16 cellular contexts compared by ENCODE assay signal in the genomic region with DNA sequence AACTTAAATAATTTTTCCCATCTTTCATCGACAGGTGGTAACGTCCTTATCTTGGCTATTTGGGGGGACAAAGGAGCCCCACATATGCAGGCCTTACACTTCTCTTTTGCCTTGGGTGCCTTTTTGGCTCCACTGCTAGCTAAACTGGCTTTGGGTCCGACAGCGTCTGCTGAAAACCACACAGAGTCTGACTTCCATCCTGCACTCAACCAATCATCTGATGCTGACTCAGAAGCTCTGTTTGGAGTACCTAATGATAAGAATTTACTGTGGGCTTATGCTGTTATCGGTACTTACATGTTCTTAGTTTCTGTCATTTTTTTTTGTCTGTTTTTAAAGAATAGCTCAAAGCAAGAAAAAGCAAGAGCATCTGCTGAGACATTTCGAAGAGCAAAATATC.
A peak's percentile ranks its signal among the peaks of the same experiment; 100 is the strongest.
DNase-seq lines count a peak whose midpoint lies in the region; ATAC-seq and TF ChIP-seq lines count a peak whose summit lies in the region.
"Had no signal": no experiment of that assay in that cellular context is flagged by ENCODE, and none has a peak within 500 bp of the region (broad histone marks: within the 10 kb centered on the region; RNA-seq: fewer than 3 reads in every experiment).

No MANE protein-coding gene starts in this region.

- WGBS in IMR-90 (ENCODE audit: extremely low coverage in 2 of 2, insufficient read length in 1 of 2), 2 experiments, result no CpG with 5 or more reads among the region's 6 CpGs
- 100% methylated on average over 6 of the region's 6 CpGs for WGBS in mammary epithelial cell (ENCODE audit: low coverage, missing lambda C conversion rate)

- no peak overlapping the region for H4K5ac ChIP-seq in IMR-90 (ENCODE audit: low read depth, low read length)

- H3K14ac ChIP-seq in IMR-90 (replicated peaks; ENCODE audit: low read depth, low read length), result no peak overlapping the region

- H3K9me1 ChIP-seq in IMR-90 (ENCODE audit: insufficient read depth, low read length), result peaks cover 3% of the 10 kb centered on the region

- no peak overlapping the region for H4K91ac ChIP-seq in IMR-90 (ENCODE audit: insufficient read depth, low read depth, low read length)

- H3K56ac ChIP-seq in IMR-90 (ENCODE audit: extremely low read depth, insufficient read depth, low read length), result no peak overlapping the region

- H3K23ac ChIP-seq in IMR-90 (ENCODE audit: low read depth, low read length), result no peak overlapping the region

- dilution Hi-C loops in IMR-90 (cut with HindIII; ENCODE audit: low sequenced_read_pairs, unreplicated experiment), result no loop called here
- dilution Hi-C loops in mammary epithelial cell (cut with HindIII; ENCODE audit: low sequenced_read_pairs), result no loop called here

- H3K18ac ChIP-seq in IMR-90 (ENCODE audit: low read depth, low read length), result no peak overlapping the region

- no peak overlapping the region for H2AK9ac ChIP-seq in IMR-90 (replicated peaks; ENCODE audit: low read depth, low read length, poor library complexity)

- CTCF ChIA-PET in IMR-90 (lab: Yijun Ruan, JAX) (interaction anchor here (0.6 kb wide), 1 partner anchor 93 kb away, joined by 5 read pairs; no protein-coding TSS in a partner anchor), mammary epithelial cell (lab: Charles Lee; ENCODE audit: low non-redundant PET) (no interaction called here)

- BruUV-seq in IMR-90 (replicated peaks; lab: Mats Ljungman, UMichigan) (no TSS peak), mammary epithelial cell (replicated peaks; lab: Mats Ljungman, UMichigan) (no TSS peak)

- H4K20me1 ChIP-seq in IMR-90 (ENCODE audit: insufficient read depth, low read length), result peaks cover 12% of the 10 kb centered on the region; the same call in 1 of the 2 replicates
- H4K20me1 ChIP-seq in mammary epithelial cell (ENCODE audit: insufficient read depth, low read length), result no peaks in the 10 kb centered on the region

- ATAC-seq in IMR-90 (ENCODE audit: low read depth), result peak; percentile 94
- ATAC-seq: PC-3 had no signal

- H2BK20ac ChIP-seq in IMR-90 (ENCODE audit: low read depth, low read length), result no peak overlapping the region

- TF ChIP-seq RAD21 in IMR-90 (IDR thresholded peaks at IDR 0.05; ENCODE audit: low read length), result no peak

- H3K4me2 ChIP-seq in IMR-90 (ENCODE audit: low read depth, low read length), result no peak overlapping the region
- H3K4me2 ChIP-seq in mammary epithelial cell (ENCODE audit: insufficient read depth, low read depth, low read length), result no peak overlapping the region
- H3K4me2 ChIP-seq: BLaER1 treated with 17β-estradiol and CSF1 and Interleukin-3, amounts not matched to agents 10 nM and 100 nM had no signal

- H3K9me3 ChIP-seq in IMR-90 (ENCODE audit: control insufficient read depth, insufficient read depth, low read length), result no peaks in the 10 kb centered on the region
- no peaks in the 10 kb centered on the region for H3K9me3 ChIP-seq in mammary epithelial cell (replicated peaks; ENCODE audit: insufficient read depth, low read length)
- no peaks in the 10 kb centered on the region for H3K9me3 ChIP-seq in colonic mucosa

- in situ Hi-C loops in IMR-90 (cut with MboI; ENCODE audit: low sequenced_read_pairs), result loop anchor here (10.0 kb wide), 1 partner anchor 199 kb away; no protein-coding TSS in a partner anchor
- in situ Hi-C loops in mammary epithelial cell (cut with MboI; ENCODE audit: low sequenced_read_pairs in 2 of 2), result loop anchor here in 1 of 2 donors (25.0 kb wide), 1 partner anchor 771 kb away; no protein-coding TSS in a partner anchor
- in situ Hi-C loops in ACHN (cut with HindIII; ENCODE audit: low pct_ligation_motif_present, low pct_unique_long_range_greater_than_20kb, low sequenced_read_pairs), result no loop called here

- intact Hi-C loops in IMR-90 (cut with micrococcal nuclease), result no loop called here
- intact Hi-C loops in mammary epithelial cell (cut with micrococcal nuclease), result no loop called here
- intact Hi-C loops in colonic mucosa (cut with DNase I), result no loop called here

- no peak overlapping the region for H2BK120ac ChIP-seq in IMR-90 (ENCODE audit: low read depth, low read length)

- peak overlapping the region; percentile 32 for H2BK5ac ChIP-seq in IMR-90 (ENCODE audit: low read depth, low read length, poor library complexity, severe bottlenecking)

- POLR2A ChIA-PET in IMR-90 (lab: Charles Lee; ENCODE audit: unreplicated experiment), result no interaction called here

- peaks cover 48% of the 10 kb centered on the region for H3K79me2 ChIP-seq in mammary epithelial cell (ENCODE audit: insufficient read depth, low read length)

- H3K36me3 ChIP-seq in IMR-90 (ENCODE audit: control insufficient read depth, insufficient read depth, low read length) (peaks cover 18% of the 10 kb centered on the region), mammary epithelial cell (ENCODE audit: insufficient read depth, low read length) (peaks cover 13% of the 10 kb centered on the region), colonic mucosa (peaks cover 3% of the 10 kb centered on the region)

- TF ChIP-seq CTCF in IMR-90 (conservative IDR thresholded peaks at IDR 0.05; ENCODE audit: low read depth, low read length), result no peak
- TF ChIP-seq CTCF in fibroblast of the aortic adventitia (IDR thresholded peaks at IDR 0.05; ENCODE audit: insufficient read depth, low read length), result no peak
- no peak for TF ChIP-seq CTCF in retinal pigment epithelial cell (conservative IDR thresholded peaks at IDR 0.05; ENCODE audit: low read depth, low read length)
- TF ChIP-seq CTCF in mammary epithelial cell (conservative IDR thresholded peaks at IDR 0.05 in 1 of 2, IDR thresholded peaks at IDR 0.05 in 1 of 2; ENCODE audit: extremely low read depth in 1 of 2, insufficient read depth in 1 of 2, low read depth in 1 of 2, low read length in 2 of 2), result no peak
- no peak for TF ChIP-seq CTCF in colonic mucosa (IDR thresholded peaks at IDR 0.05)

- H3K4me3 ChIP-seq in IMR-90 (ENCODE audit: insufficient read depth, low read depth, low read length), result no peak overlapping the region
- no peak overlapping the region for H3K4me3 ChIP-seq in fibroblast of the aortic adventitia (ENCODE audit: low read depth, low read length)
- no peak overlapping the region for H3K4me3 ChIP-seq in retinal pigment epithelial cell (ENCODE audit: low read length)
- no peak overlapping the region for H3K4me3 ChIP-seq in mammary epithelial cell (replicated peaks in 1 of 3; ENCODE audit: insufficient read depth in 1 of 3, low read depth in 2 of 3, low read length in 3 of 3)
- no peak overlapping the region for H3K4me3 ChIP-seq in colonic mucosa
- H3K4me3 ChIP-seq: BLaER1 treated with 17β-estradiol and CSF1 and Interleukin-3, amounts not matched to agents 10 nM and 100 nM had no signal

- H4K8ac ChIP-seq in IMR-90 (ENCODE audit: low read depth in 2 of 2, low read length in 2 of 2), result no peak overlapping the region

- no peak overlapping the region for H2AK5ac ChIP-seq in IMR-90 (ENCODE audit: low read depth, low read length)

- peaks cover 27 to 64% of the 10 kb centered on the region in 2 experiments for H3K79me1 ChIP-seq in IMR-90 (ENCODE audit: low read depth in 1 of 2, low read length in 2 of 2)

- no peak for TF ChIP-seq POLR2A in IMR-90 (IDR thresholded peaks at IDR 0.05; ENCODE audit: low read depth, low read length)

- H3K4me1 ChIP-seq in IMR-90 (ENCODE audit: control insufficient read depth, insufficient read depth, low read length), result peaks cover 8% of the 10 kb centered on the region
- H3K4me1 ChIP-seq in mammary epithelial cell (ENCODE audit: insufficient read depth, low read length), result peaks cover 13% of the 10 kb centered on the region
- no peaks in the 10 kb centered on the region for H3K4me1 ChIP-seq in colonic mucosa

- H2AFZ ChIP-seq in IMR-90 (replicated peaks; ENCODE audit: low read length, poor library complexity) (peak overlapping the region; percentile 7), mammary epithelial cell (ENCODE audit: low read depth, low read length) (no peak overlapping the region)

- no peak overlapping the region for H3K9ac ChIP-seq in IMR-90 (ENCODE audit: low read depth, low read length)
- H3K9ac ChIP-seq in mammary epithelial cell (ENCODE audit: insufficient read depth, low read length), result no peak overlapping the region
- no peak overlapping the region for H3K9ac ChIP-seq in colonic mucosa (ENCODE audit: low read depth in 2 of 2, low read length in 2 of 2)
- H3K9ac ChIP-seq: BLaER1 treated with 17β-estradiol and CSF1 and Interleukin-3, amounts not matched to agents 10 nM and 100 nM had no signal

- no peak overlapping the region for H3K27ac ChIP-seq in IMR-90 (ENCODE audit: insufficient read depth, low read length)
- H3K27ac ChIP-seq in mammary epithelial cell (ENCODE audit: insufficient read depth, low read depth, low read length), result no peak overlapping the region
- H3K27ac ChIP-seq in colonic mucosa, result no peak overlapping the region
- H3K27ac ChIP-seq: BLaER1 treated with 17β-estradiol and CSF1 and Interleukin-3, amounts not matched to agents 10 nM and 100 nM had no signal

- no peak overlapping the region for H2BK15ac ChIP-seq in IMR-90 (ENCODE audit: low read depth, low read length)

- no peaks in the 10 kb centered on the region for H3K27me3 ChIP-seq in IMR-90 (ENCODE audit: control insufficient read depth, insufficient read depth, low read length)
- no peaks in the 10 kb centered on the region for H3K27me3 ChIP-seq in mammary epithelial cell (ENCODE audit: insufficient read depth, low read length)
- H3K27me3 ChIP-seq in colonic mucosa, result no peaks in the 10 kb centered on the region
- H3K27me3 ChIP-seq: BLaER1 treated with 17β-estradiol and CSF1 and Interleukin-3, amounts not matched to agents 10 nM and 100 nM had no signal

- H3K4ac ChIP-seq in IMR-90 (ENCODE audit: low read depth, low read length), result no peak overlapping the region

- peak; percentile 81 for DNase-seq in IMR-90
- DNase-seq in amniotic epithelial cell (ENCODE audit: low read depth), result peak; percentile 77
- peak; percentile 55 for DNase-seq in fibroblast of the aortic adventitia (ENCODE audit: low read depth)
- peak; percentile 20 for DNase-seq in retinal pigment epithelial cell (ENCODE audit: low read depth)
- no peak for DNase-seq in mammary epithelial cell
- no peak for DNase-seq in NCI-H146 treated with DMSO at 0.1 percent for 48 hours (lab: John Stamatoyannopoulos, UW; ENCODE audit: unreplicated experiment)
- DNase-seq in colonic mucosa, result no peak
- DNase-seq in ACHN, result no peak
- DNase-seq: HCEC 1CT; NCI-H146; NCI-H2107; NCI-H226; NCI-H69; NK-92 treated with Interleukin-12 subunit alpha and Interleukin-12 subunit beta, amount 100 ng/mL, for 24 hours; PC-3 had no signal

TF ChIP-seq in IMR-90, 13 proteins besides CTCF, POLR2A, EP300 and RAD21:
- TF ChIP-seq FOS (IDR thresholded peaks at IDR 0.05; ENCODE audit: low read depth, low read length) (0 out of 2 replicates have a peak, but pooled peaks have one; percentile 18), RFX5 (IDR thresholded peaks at IDR 0.05; ENCODE audit: low read depth, low read length) (no peak), MXI1 (IDR thresholded peaks at IDR 0.05; ENCODE audit: borderline replicate concordance, low read depth, low read length) (no peak), CHD1 (IDR thresholded peaks at IDR 0.05; ENCODE audit: low read depth, low read length) (no peak), MAFK (IDR thresholded peaks at IDR 0.05; ENCODE audit: low read depth, low read length) (peak; percentile 43)
TF ChIP-seq in IMR-90: peak in this region for 2.

Comparison
In these comparisons a context has a peak if more than half of its experiments do, and no peak if none do; other contexts are left out.
1. DNase-seq: peak in IMR-90 (single experiment), amniotic epithelial cell (single experiment), fibroblast of the aortic adventitia (single experiment) and retinal pigment epithelial cell (single experiment); none in mammary epithelial cell (single experiment), NCI-H146 treated with DMSO at 0.1 percent for 48 hours (single experiment), colonic mucosa (single experiment) and ACHN (single experiment).